Comparison of ENCODE assay signal across 15 cellular contexts in genomic region chr9:96399335-96399633, GRCh38. TPM values are rescaled to one million over a fixed set of nuclear protein-coding genes. Genes with fewer than 3 reads are reported as not detected.
DNase-seq lines count a peak whose midpoint lies in the region; ATAC-seq and TF ChIP-seq lines count a peak whose summit lies in the region.
"Had no signal": no experiment of that assay in that cellular context is flagged by ENCODE, and none has a peak within 500 bp of the region (broad histone marks: within the 10 kb centered on the region; RNA-seq: fewer than 3 reads in every experiment).

No MANE protein-coding gene starts in this region.

- H4K20me1 ChIP-seq in PC-9 (ENCODE audit: insufficient read depth), result no peaks in the 10 kb centered on the region

- no peak overlapping the region for H3K4me3 ChIP-seq in PC-9
- H3K4me3 ChIP-seq: gastroesophageal sphincter, left lung had no signal

- H3K27ac ChIP-seq in PC-9, result no peak overlapping the region
- H3K27ac ChIP-seq: gastroesophageal sphincter, left lung, WERI-Rb-1 had no signal

- H3K36me3 ChIP-seq in PC-9 (ENCODE audit: low read depth), result 0 out of 2 replicates have a peak, but pooled peaks cover 4% of the 10 kb centered on the region
- H3K36me3 ChIP-seq: gastroesophageal sphincter, left lung had no signal

- H3K9me3 Mint-ChIP-seq in activated naive CD8-positive, alpha-beta T cell treated with anti-CD3 and anti-CD28 coated beads for 36 hours, result peaks cover 4% of the 10 kb centered on the region
- peaks cover 3% of the 10 kb centered on the region for H3K9me3 Mint-ChIP-seq in natural killer cell treated with Interleukin-12 subunit alpha and Interleukin-12 subunit beta and Interleukin-15 and Interleukin-18, amount 100 ng/mL, for 72 hours

- POLR2A ChIA-PET in PC-9 (lab: Charles Lee; ENCODE audit: unreplicated experiment), result no interaction called here

- ATAC-seq in GM19324 (IDR thresholded peaks at IDR 0.05; ENCODE audit: low FRiP score, unreplicated experiment), result peak; percentile 44
- peak; percentile 14 for ATAC-seq in HG03432 (IDR thresholded peaks at IDR 0.05; ENCODE audit: unreplicated experiment)
- ATAC-seq in natural killer cell treated with Interleukin-12 subunit alpha and Interleukin-12 subunit beta and Interleukin-15 and Interleukin-18, amount 100 ng/mL, for 72 hours, result no peak
- ATAC-seq: gastroesophageal sphincter, left lung had no signal

- no peak overlapping the region for H3K4me2 ChIP-seq in PC-9

- no peaks in the 10 kb centered on the region for H3K4me1 ChIP-seq in PC-9 (replicated peaks; ENCODE audit: insufficient read depth)
- H3K4me1 ChIP-seq: gastroesophageal sphincter, left lung had no signal

- H3K9me3 ChIP-seq in PC-9 (ENCODE audit: insufficient read depth, low read depth), result no peaks in the 10 kb centered on the region

- H3K4me1 Mint-ChIP-seq in activated naive CD8-positive, alpha-beta T cell treated with anti-CD3 and anti-CD28 coated beads for 36 hours, result peaks cover 26% of the 10 kb centered on the region
- H3K4me1 Mint-ChIP-seq in natural killer cell treated with Interleukin-12 subunit alpha and Interleukin-12 subunit beta and Interleukin-15 and Interleukin-18, amount 100 ng/mL, for 72 hours (ENCODE audit: low read depth in 2 of 2), result peaks cover 15 to 23% of the 10 kb centered on the region in 2 donors

- no peak overlapping the region for H3K4me3 Mint-ChIP-seq in activated naive CD8-positive, alpha-beta T cell treated with anti-CD3 and anti-CD28 coated beads for 36 hours
- H3K4me3 Mint-ChIP-seq in natural killer cell treated with Interleukin-12 subunit alpha and Interleukin-12 subunit beta and Interleukin-15 and Interleukin-18, amount 100 ng/mL, for 72 hours, result peak overlapping the region; percentile 24
- H3K4me3 Mint-ChIP-seq: activated naive CD4-positive, alpha-beta T cell treated with anti-CD3 and anti-CD28 coated beads for 36 hours; dendritic cell treated with granulocyte-macrophage colony-stimulating factor and Interleukin-4, amounts not matched to agents 40 ng/mL and 50 ng/mL, for 4 days had no signal

- no peak for TF ChIP-seq CTCF in PC-9 (conservative IDR thresholded peaks at IDR 0.05)

- no peaks in the 10 kb centered on the region for H3K27me3 Mint-ChIP-seq in activated naive CD8-positive, alpha-beta T cell treated with anti-CD3 and anti-CD28 coated beads for 36 hours
- H3K27me3 Mint-ChIP-seq in natural killer cell treated with Interleukin-12 subunit alpha and Interleukin-12 subunit beta and Interleukin-15 and Interleukin-18, amount 100 ng/mL, for 72 hours, result no peaks in the 10 kb centered on the region
- H3K27me3 Mint-ChIP-seq: dendritic cell treated with granulocyte-macrophage colony-stimulating factor and Interleukin-4, amounts not matched to agents 40 ng/mL and 50 ng/mL, for 4 days had no signal

- intact Hi-C loops in PC-9 (cut with micrococcal nuclease; ENCODE audit: unreplicated experiment), result no loop called here

- H3K27me3 ChIP-seq in PC-9 (ENCODE audit: insufficient read depth, low read depth), result no peaks in the 10 kb centered on the region
- H3K27me3 ChIP-seq: gastroesophageal sphincter, left lung had no signal

- peak overlapping the region; percentile 24 for H3K27ac Mint-ChIP-seq in activated naive CD8-positive, alpha-beta T cell treated with anti-CD3 and anti-CD28 coated beads for 36 hours
- peak overlapping the region; percentile 36 to 86 for H3K27ac Mint-ChIP-seq in natural killer cell treated with Interleukin-12 subunit alpha and Interleukin-12 subunit beta and Interleukin-15 and Interleukin-18, amount 100 ng/mL, for 72 hours
- H3K27ac Mint-ChIP-seq: dendritic cell treated with granulocyte-macrophage colony-stimulating factor and Interleukin-4, amounts not matched to agents 40 ng/mL and 50 ng/mL, for 4 days had no signal

- CTCF ChIA-PET in PC-9 (lab: Charles Lee), result no interaction called here

- H3K36me3 Mint-ChIP-seq in activated naive CD8-positive, alpha-beta T cell treated with anti-CD3 and anti-CD28 coated beads for 36 hours, result peaks cover 55% of the 10 kb centered on the region
- peaks cover 12% of the 10 kb centered on the region for H3K36me3 Mint-ChIP-seq in natural killer cell treated with Interleukin-12 subunit alpha and Interleukin-12 subunit beta and Interleukin-15 and Interleukin-18, amount 100 ng/mL, for 72 hours

- no peak overlapping the region for H2AFZ ChIP-seq in PC-9

- H3K9me2 ChIP-seq in PC-9 (ENCODE audit: insufficient read depth), result no peaks in the 10 kb centered on the region

- peaks cover 52% of the 10 kb centered on the region for H3K79me2 ChIP-seq in PC-9 (ENCODE audit: low read depth)

- BruUV-seq in PC-9 (replicated peaks; lab: Mats Ljungman, UMichigan), result no TSS peak

- DNase-seq in activated naive CD8-positive, alpha-beta T cell treated with anti-CD3 and anti-CD28 coated beads for 36 hours, result no peak
- DNase-seq in natural killer cell treated with Interleukin-12 subunit alpha and Interleukin-12 subunit beta and Interleukin-15 and Interleukin-18, amount 100 ng/mL, for 72 hours (ENCODE audit: low spot score), result no peak
- DNase-seq in PC-9, result no peak
- no peak for DNase-seq in NCI-H510A (lab: John Stamatoyannopoulos, UW)
- no peak for DNase-seq in middle frontal gyrus (ENCODE audit: extremely low spot score, low spot score)
- DNase-seq: activated naive CD4-positive, alpha-beta T cell treated with anti-CD3 and anti-CD28 coated beads for 36 hours; left lung; NCI-H2227 treated with DMSO at 0.1 percent for 48 hours; Right ventricle myocardium superior; stimulated activated CD4-positive, alpha-beta T cell treated with anti-CD3 and anti-CD28 coated beads, Interleukin-2, amount 100 ng/mL, for 24 hours; WERI-Rb-1 had no signal

- H3F3A ChIP-seq in PC-9 (ENCODE audit: insufficient read depth, low read depth), result peaks cover 10% of the 10 kb centered on the region; the same call in 1 of the 2 replicates

RNA-seq across cellular contexts. Expression of gene SLC35D2, which starts 15.8 kb away (rescaled TPM):
- total RNA-seq in activated naive CD8-positive, alpha-beta T cell treated with anti-CD3 and anti-CD28 coated beads for 36 hours, result 1 to 10 TPM in 1 of 2 experiments, under 1 TPM in 1; 0.80 to 1.5 TPM
- 10 to 100 TPM in 1 of 2 donors, 1 to 10 TPM in 1; 4.2 to 12.9 TPM for total RNA-seq in natural killer cell treated with Interleukin-12 subunit alpha and Interleukin-12 subunit beta and Interleukin-15 and Interleukin-18, amount 100 ng/mL, for 72 hours
- 27.6 and 34.4 TPM in 2 replicates for total RNA-seq in PC-9 (2021)

RNA-seq across cellular contexts. Expression of gene ZNF367, which starts 18.9 kb away (rescaled TPM):
- 10 to 100 TPM; 40.2 to 40.9 TPM for total RNA-seq in activated naive CD8-positive, alpha-beta T cell treated with anti-CD3 and anti-CD28 coated beads for 36 hours
- 10 to 100 TPM; 12.8 to 26.3 TPM for total RNA-seq in natural killer cell treated with Interleukin-12 subunit alpha and Interleukin-12 subunit beta and Interleukin-15 and Interleukin-18, amount 100 ng/mL, for 72 hours
- 12.6 and 14.0 TPM in 2 replicates for total RNA-seq in PC-9 (2021)

RNA-seq across cellular contexts. Expression of gene HABP4, which starts 50.7 kb away (rescaled TPM):
- 1 to 10 TPM; 6.1 to 7.2 TPM for total RNA-seq in activated naive CD8-positive, alpha-beta T cell treated with anti-CD3 and anti-CD28 coated beads for 36 hours
- 10 to 100 TPM in 1 of 2 donors, 1 to 10 TPM in 1; 3.0 to 11.5 TPM for total RNA-seq in natural killer cell treated with Interleukin-12 subunit alpha and Interleukin-12 subunit beta and Interleukin-15 and Interleukin-18, amount 100 ng/mL, for 72 hours
- 8.1 and 11.0 TPM in 2 replicates for total RNA-seq in PC-9 (2021)

Comparison
In these comparisons a context has a peak if more than half of its experiments do, and no peak if none do; other contexts are left out.
1. ATAC-seq: peak in GM19324 (single experiment) and HG03432 (single experiment); none in natural killer cell treated with Interleukin-12 subunit alpha and Interleukin-12 subunit beta and Interleukin-15 and Interleukin-18, amount 100 ng/mL, for 72 hours (0 of 2).